Comparison of ENCODE assay signal across 8 cellular contexts in genomic region chr14:73787760-73788508, GRCh38.
DNase-seq lines count a peak whose midpoint lies in the region; ATAC-seq and TF ChIP-seq lines count a peak whose summit lies in the region.

No MANE protein-coding gene starts in this region.

- H3K36me3 ChIP-seq in BJ (ENCODE audit: control insufficient read depth, insufficient read depth, low read length), result no peaks in the 10 kb centered on the region; the same call in 1 of the 2 replicates
- H3K36me3 ChIP-seq in HAP-1 (replicated peaks), result no peaks in the 10 kb centered on the region
- no peaks in the 10 kb centered on the region for H3K36me3 ChIP-seq in osteoblast (ENCODE audit: insufficient read depth, low read length)

- DNase-seq in BJ (ENCODE audit: low read depth) (no peak), HAP-1 (ENCODE audit: low spot score in 2 of 2) (no peak), epithelial cell of esophagus (ENCODE audit: low read depth) (peak; percentile 42), osteoblast (ENCODE audit: insufficient read length, low spot score, missing footprints) (no peak), ecto neural progenitor cell (ENCODE audit: low spot score) (no peak), SHP77 treated with DMSO at 0.1 percent for 48 hours (lab: John Stamatoyannopoulos, UW) (no peak)

- no peak for TF ChIP-seq CTCF in BJ (IDR thresholded peaks at IDR 0.05; ENCODE audit: insufficient read depth, low read depth, low read length)
- TF ChIP-seq CTCF in epithelial cell of esophagus (IDR thresholded peaks at IDR 0.05; ENCODE audit: insufficient read depth, low read depth, low read length, missing control alignments), result no peak
- no peak for TF ChIP-seq CTCF in osteoblast (IDR thresholded peaks at IDR 0.05; ENCODE audit: extremely low read depth, low read depth, low read length)

- H3K4me1 ChIP-seq in HAP-1, result peaks cover 37% of the 10 kb centered on the region
- peaks cover 64% of the 10 kb centered on the region for H3K4me1 ChIP-seq in osteoblast (ENCODE audit: insufficient read depth, low read length)

- POLR2A ChIA-PET in BJ (lab: Charles Lee), result no interaction called here

- in situ Hi-C loops in HAP-1 (cut with MboI; ENCODE audit: low sequenced_read_pairs), result no loop called here

- H3K27ac ChIP-seq in osteoblast (ENCODE audit: low read depth, low read length), result peak overlapping the region; percentile 96

- no peaks in the 10 kb centered on the region for H3K9me3 ChIP-seq in HAP-1
- H3K9me3 ChIP-seq in osteoblast (ENCODE audit: low read depth, low read length), result no peaks in the 10 kb centered on the region

- peak overlapping the region; percentile 99 for H3K4me2 ChIP-seq in osteoblast (ENCODE audit: insufficient read depth, low read length)

- H4K20me1 ChIP-seq in osteoblast (ENCODE audit: insufficient read depth, low read length), result peaks cover 13% of the 10 kb centered on the region

- no peaks in the 10 kb centered on the region for H3K27me3 ChIP-seq in BJ (ENCODE audit: control insufficient read depth, insufficient read depth, low read length)
- no peaks in the 10 kb centered on the region for H3K27me3 ChIP-seq in HAP-1 (ENCODE audit: low read depth)
- H3K27me3 ChIP-seq in osteoblast (ENCODE audit: insufficient read depth, low read length), result no peaks in the 10 kb centered on the region

- H2AFZ ChIP-seq in osteoblast (ENCODE audit: low read length), result peak overlapping the region; percentile 49

- H3K4me3 ChIP-seq in BJ (ENCODE audit: low read depth, low read length) (peak overlapping the region; percentile 57), HAP-1 (peak overlapping the region; percentile 46), epithelial cell of esophagus (ENCODE audit: low read length) (peak overlapping the region; percentile 58), osteoblast (ENCODE audit: insufficient read depth, low read length) (peak overlapping the region; percentile 75)

- CTCF ChIA-PET in BJ (lab: Yijun Ruan, JAX), result interaction anchor here (0.6 to 3.4 kb wide), 9 partner anchors 13 to 507 kb away, joined by 3 to 23 read pairs (median 3); a partner anchor contains a TSS

- peak; percentile 59 to 65 for ATAC-seq in activated CD4-positive, CD25-positive, alpha-beta regulatory T cell treated with anti-CD3 and anti-CD28 coated beads, Interleukin-2, amount 50 U/mL, for 24 hours
- no peak for ATAC-seq in HG03095 (IDR thresholded peaks at IDR 0.05; ENCODE audit: unreplicated experiment)

- H3K79me2 ChIP-seq in osteoblast (ENCODE audit: insufficient read depth, low read length), result peaks cover 31% of the 10 kb centered on the region
